Comparison of ENCODE assay signal across 17 cellular contexts in genomic region chrX:31593353-31593752, GRCh38.
DNase-seq lines count a peak whose midpoint lies in the region; ATAC-seq, FAIRE-seq and TF ChIP-seq lines count a peak whose summit lies in the region.
"Had no signal": no experiment of that assay in that cellular context is flagged by ENCODE, and none has a peak within 500 bp of the region (broad histone marks: within the 10 kb centered on the region; RNA-seq: fewer than 3 reads in every experiment).

No MANE protein-coding gene starts in this region.

- H3K36me3 ChIP-seq in HEK293 (ENCODE audit: control insufficient read depth in 2 of 2, insufficient read depth in 1 of 2, low read length in 2 of 2) (no peaks in the 10 kb centered on the region), astrocyte (ENCODE audit: insufficient read depth, low read length) (no peaks in the 10 kb centered on the region)
- H3K36me3 ChIP-seq: BLaER1, HAP-1 had no signal

- no peaks in the 10 kb centered on the region for H3K9me3 Mint-ChIP-seq in astrocyte (ENCODE audit: unreplicated experiment)
- H3K9me3 Mint-ChIP-seq: CD8-positive, alpha-beta T cell had no signal

- H3K9ac ChIP-seq in astrocyte (ENCODE audit: low read length) = no peak overlapping the region
- H3K9ac ChIP-seq: BLaER1 had no signal

- DNase-seq in astrocyte (ENCODE audit: low read depth) (no peak), iris pigment epithelial cell (ENCODE audit: low read depth) (peak; percentile 21), right cardiac atrium (no peak)
- DNase-seq: Caco-2; CD4-positive, CD25-positive, alpha-beta regulatory T cell; CD8-positive, alpha-beta T cell; DMS153; DND-41; GOT3 had no signal

- no peaks in the 10 kb centered on the region for H3K27me3 Mint-ChIP-seq in astrocyte (ENCODE audit: low read depth, unreplicated experiment)
- H3K27me3 Mint-ChIP-seq: B cell; CD4-positive, CD25-positive, alpha-beta regulatory T cell had no signal

- no peaks in the 10 kb centered on the region for H4K20me1 ChIP-seq in astrocyte (ENCODE audit: insufficient read depth, low read length)
- H4K20me1 ChIP-seq: BLaER1 had no signal

- POLR2A ChIA-PET in HEK293 (lab: Yijun Ruan, JAX) = no interaction called here

- H3K4me1 ChIP-seq in HEK293 (ENCODE audit: control insufficient read depth, insufficient read depth, low read length) = peaks cover 12% of the 10 kb centered on the region
- H3K4me1 ChIP-seq in astrocyte (ENCODE audit: insufficient read depth, low read length) = no peaks in the 10 kb centered on the region
- H3K4me1 ChIP-seq in right cardiac atrium (ENCODE audit: control insufficient read depth, insufficient read depth, low read length) = no peaks in the 10 kb centered on the region
- H3K4me1 ChIP-seq: BLaER1, Caco-2, HAP-1 had no signal

- no peak overlapping the region for H3K4me3 ChIP-seq in HEK293 (ENCODE audit: low read depth, low read length)
- H3K4me3 ChIP-seq in astrocyte (ENCODE audit: insufficient read depth, low read depth, low read length) = no peak overlapping the region
- no peak overlapping the region for H3K4me3 ChIP-seq in right cardiac atrium (ENCODE audit: low read length)
- H3K4me3 ChIP-seq: BLaER1, HAP-1 had no signal

- H3K27ac Mint-ChIP-seq in astrocyte (ENCODE audit: unreplicated experiment) = no peak overlapping the region
- H3K27ac Mint-ChIP-seq: B cell; CD4-positive, CD25-positive, alpha-beta regulatory T cell; CD8-positive, alpha-beta T cell had no signal

- H2AFZ ChIP-seq in astrocyte (ENCODE audit: low read depth, low read length) = no peak overlapping the region

- 86% methylated on average over 2 of the region's 2 CpGs for WGBS in right cardiac atrium

- H3K36me3 Mint-ChIP-seq in astrocyte (ENCODE audit: low read depth, unreplicated experiment) = no peaks in the 10 kb centered on the region
- H3K36me3 Mint-ChIP-seq: CD4-positive, CD25-positive, alpha-beta regulatory T cell; CD8-positive, alpha-beta T cell had no signal

- no peaks in the 10 kb centered on the region for H3K27me3 ChIP-seq in astrocyte (ENCODE audit: insufficient read depth, low read length)
- H3K27me3 ChIP-seq in right cardiac atrium (ENCODE audit: control insufficient read depth, insufficient read depth) = no peaks in the 10 kb centered on the region

- H3K4me2 ChIP-seq in astrocyte (ENCODE audit: low read length) = no peak overlapping the region
- H3K4me2 ChIP-seq: BLaER1 had no signal

- H3K27ac ChIP-seq in HEK293 (ENCODE audit: extremely low read depth, low read depth, low read length) (peak overlapping the region; percentile 18; the same call in 1 of the 2 replicates), astrocyte (ENCODE audit: low read depth, low read length) (no peak overlapping the region), right cardiac atrium (ENCODE audit: low read length) (no peak overlapping the region)
- H3K27ac ChIP-seq: BLaER1, C4-2B had no signal

- intact Hi-C loops in right cardiac atrium (cut with DNase I) = no loop called here

- no peaks in the 10 kb centered on the region for H3K79me2 ChIP-seq in astrocyte (ENCODE audit: insufficient read depth, low read length)

- FAIRE-seq in astrocyte (lab: Jason Lieb, UNC) = peak; percentile 94
- FAIRE-seq: H54 had no signal

- no peak overlapping the region for H3K4me3 Mint-ChIP-seq in astrocyte (ENCODE audit: unreplicated experiment)
- H3K4me3 Mint-ChIP-seq: B cell; CD4-positive, CD25-positive, alpha-beta regulatory T cell; CD8-positive, alpha-beta T cell had no signal

- no peak for TF ChIP-seq CTCF in HEK293 (tag by site-specific recombination; IDR thresholded peaks at IDR 0.05)
- no peak for TF ChIP-seq CTCF in astrocyte (IDR thresholded peaks at IDR 0.05; ENCODE audit: insufficient read depth, low read depth, low read length)

- ATAC-seq in HG03378 (IDR thresholded peaks at IDR 0.05; ENCODE audit: unreplicated experiment) (no peak), GM18861 (IDR thresholded peaks at IDR 0.05; ENCODE audit: unreplicated experiment) (no peak), right cardiac atrium (no peak)
- ATAC-seq: CD8-positive, alpha-beta T cell had no signal

- no peaks in the 10 kb centered on the region for H3K9me3 ChIP-seq in HEK293 (ENCODE audit: control insufficient read depth, insufficient read depth, low read depth, low read length)
- H3K9me3 ChIP-seq in astrocyte (ENCODE audit: insufficient read depth, low read depth, low read length) = no peaks in the 10 kb centered on the region
- H3K9me3 ChIP-seq in right cardiac atrium (ENCODE audit: control insufficient read depth, low read length) = no peaks in the 10 kb centered on the region
- H3K9me3 ChIP-seq: BLaER1, Caco-2, HAP-1 had no signal

- CTCF ChIA-PET in HEK293 (lab: Yijun Ruan, JAX) = no interaction called here

- peaks cover 16% of the 10 kb centered on the region for H3K4me1 Mint-ChIP-seq in astrocyte (ENCODE audit: low read depth, unreplicated experiment)
- H3K4me1 Mint-ChIP-seq: B cell; CD4-positive, CD25-positive, alpha-beta regulatory T cell had no signal

TF ChIP-seq in HEK293, 187 proteins besides CTCF, POLR2A, EP300 and RAD21:
- peak; percentile 94 for TF ChIP-seq PRDM6 (tag by site-specific recombination; IDR thresholded peaks at IDR 0.05)
- TF ChIP-seq ZNF10 (tag by site-specific recombination; IDR thresholded peaks at IDR 0.05) = no peak
- TF ChIP-seq TCF7L2 (IDR thresholded peaks at IDR 0.05; ENCODE audit: borderline replicate concordance, low read depth, low read length) = peak; percentile 89; the same call in 1 of the 2 replicates
- no peak for TF ChIP-seq ZNF416 (tag by site-specific recombination; IDR thresholded peaks at IDR 0.05)
- peak; percentile 20; the same call in 1 of the 2 replicates for TF ChIP-seq FEZF1 (tag by site-specific recombination; IDR thresholded peaks at IDR 0.05)
